Comparison of ENCODE assay signal across 10 cellular contexts in genomic region chr18:32730068-32730467, GRCh38. TPM values are rescaled to one million over a fixed set of nuclear protein-coding genes. Genes with fewer than 3 reads are reported as not detected.
DNase-seq lines count a peak whose midpoint lies in the region; ATAC-seq, FAIRE-seq and TF ChIP-seq lines count a peak whose summit lies in the region.
"Had no signal": no experiment of that assay in that cellular context is flagged by ENCODE, and none has a peak within 500 bp of the region (broad histone marks: within the 10 kb centered on the region; RNA-seq: fewer than 3 reads in every experiment).

No MANE protein-coding gene starts in this region.

- TF ChIP-seq POLR2A in uterus (IDR thresholded peaks at IDR 0.05): no peak

- intact Hi-C loops in natural killer cell (cut with micrococcal nuclease) (no loop called here), uterus (cut with DNase I; ENCODE audit: low total_unique reads) (no loop called here)
- intact Hi-C loops in activated CD4-positive, alpha-beta memory T cell treated with anti-CD3 and anti-CD28 coated beads for 36 hours (cut with micrococcal nuclease): no loop called here

- 21% methylated on average over 2 of the region's 2 CpGs for WGBS in SK-N-SH (ENCODE audit: low lambda C conversion rate)

- H3K9me2 ChIP-seq in SK-N-SH: no peaks in the 10 kb centered on the region

- H3K4me1 ChIP-seq in SK-N-SH (ENCODE audit: control insufficient read depth in 1 of 2, insufficient read depth in 2 of 2, low read depth in 1 of 2, low read length in 1 of 2) (no peaks in the 10 kb centered on the region), uterus (no peaks in the 10 kb centered on the region)

- H3K36me3 ChIP-seq in SK-N-SH (replicated peaks in 1 of 2; ENCODE audit: control insufficient read depth in 1 of 2, insufficient read depth in 2 of 2, low read length in 1 of 2) (no peaks in the 10 kb centered on the region), uterus (no peaks in the 10 kb centered on the region)

- no peak for DNase-seq in natural killer cell treated with Interleukin-12 subunit alpha and Interleukin-12 subunit beta and Interleukin-15 and Interleukin-18, amount 100 ng/mL, for 72 hours (ENCODE audit: low spot score)
- no peak for DNase-seq in natural killer cell
- no peak for DNase-seq in SK-N-SH
- DNase-seq in uterus: no peak
- no peak for DNase-seq in OCI-M1 (lab: John Stamatoyannopoulos, UW)
- no peak for DNase-seq in activated CD4-positive, alpha-beta memory T cell treated with anti-CD3 and anti-CD28 coated beads for 36 hours
- DNase-seq in NCI-H187 treated with DMSO at 0.1 percent for 48 hours (lab: John Stamatoyannopoulos, UW): no peak
- DNase-seq: activated T-cell treated with anti-CD3 and anti-CD28 coated beads, Interleukin-2, amount 50 U/mL, for 24 hours had no signal

- H3K9me3 ChIP-seq in SK-N-SH: no peaks in the 10 kb centered on the region
- no peaks in the 10 kb centered on the region for H3K9me3 ChIP-seq in uterus

- peak overlapping the region; percentile 61; the same call in 1 of the 2 replicates for H2AFZ ChIP-seq in SK-N-SH (ENCODE audit: low read depth)

- no peak overlapping the region for H3K9ac ChIP-seq in SK-N-SH

- no peak for TF ChIP-seq EP300 in SK-N-SH (IDR thresholded peaks at IDR 0.05; ENCODE audit: borderline replicate concordance in 1 of 2, low read depth in 1 of 2, low read length in 1 of 2)

- peaks cover 0 to 16% of the 10 kb centered on the region in 2 donors for H3K27me3 Mint-ChIP-seq in natural killer cell treated with Interleukin-12 subunit alpha and Interleukin-12 subunit beta and Interleukin-15 and Interleukin-18, amount 100 ng/mL, for 72 hours
- H3K27me3 Mint-ChIP-seq in natural killer cell (ENCODE audit: low read depth in 2 of 2): no peaks in the 10 kb centered on the region
- peaks cover 4% of the 10 kb centered on the region for H3K27me3 Mint-ChIP-seq in activated CD4-positive, alpha-beta memory T cell treated with anti-CD3 and anti-CD28 coated beads for 36 hours

- no peaks in the 10 kb centered on the region for H3F3A ChIP-seq in SK-N-SH (replicated peaks; ENCODE audit: insufficient read depth)

- no peak overlapping the region for H3K27ac ChIP-seq in SK-N-SH (ENCODE audit: low read depth in 2 of 2, low read length in 1 of 2)
- H3K27ac ChIP-seq in uterus: peak overlapping the region; percentile 9 to 77

- peak overlapping the region; percentile 18 for H3K4me3 Mint-ChIP-seq in natural killer cell treated with Interleukin-12 subunit alpha and Interleukin-12 subunit beta and Interleukin-15 and Interleukin-18, amount 100 ng/mL, for 72 hours
- no peak overlapping the region for H3K4me3 Mint-ChIP-seq in natural killer cell
- H3K4me3 Mint-ChIP-seq in activated CD4-positive, alpha-beta memory T cell treated with anti-CD3 and anti-CD28 coated beads for 36 hours: no peak overlapping the region
- H3K4me3 Mint-ChIP-seq: activated T-cell treated with anti-CD3 and anti-CD28 coated beads, Interleukin-2, amount 50 U/mL, for 24 hours had no signal

- H3K4me1 Mint-ChIP-seq in natural killer cell treated with Interleukin-12 subunit alpha and Interleukin-12 subunit beta and Interleukin-15 and Interleukin-18, amount 100 ng/mL, for 72 hours (ENCODE audit: low read depth in 2 of 2): peaks cover 0 to 3% of the 10 kb centered on the region in 2 donors
- H3K4me1 Mint-ChIP-seq in natural killer cell: no peaks in the 10 kb centered on the region
- H3K4me1 Mint-ChIP-seq in activated CD4-positive, alpha-beta memory T cell treated with anti-CD3 and anti-CD28 coated beads for 36 hours (ENCODE audit: low read depth): peaks cover 12% of the 10 kb centered on the region

- H3K9me3 Mint-ChIP-seq in natural killer cell treated with Interleukin-12 subunit alpha and Interleukin-12 subunit beta and Interleukin-15 and Interleukin-18, amount 100 ng/mL, for 72 hours: peaks cover 9% of the 10 kb centered on the region
- peaks cover 5 to 8% of the 10 kb centered on the region in 2 donors for H3K9me3 Mint-ChIP-seq in natural killer cell
- H3K9me3 Mint-ChIP-seq in activated CD4-positive, alpha-beta memory T cell treated with anti-CD3 and anti-CD28 coated beads for 36 hours: peaks cover 4% of the 10 kb centered on the region
- H3K9me3 Mint-ChIP-seq: activated T-cell treated with anti-CD3 and anti-CD28 coated beads, Interleukin-2, amount 50 U/mL, for 24 hours had no signal

- H3K79me2 ChIP-seq in SK-N-SH (ENCODE audit: insufficient read depth): no peaks in the 10 kb centered on the region

- H3K27me3 ChIP-seq in SK-N-SH (ENCODE audit: insufficient read depth) (no peaks in the 10 kb centered on the region), uterus (no peaks in the 10 kb centered on the region)

- TF ChIP-seq CTCF in natural killer cell (IDR thresholded peaks at IDR 0.05) (no peak), SK-N-SH (IDR thresholded peaks at IDR 0.05) (no peak), uterus (IDR thresholded peaks at IDR 0.05) (no peak)

- POLR2A ChIA-PET in SK-N-SH (lab: Yijun Ruan, JAX): no interaction called here
- POLR2A ChIA-PET in activated CD4-positive, alpha-beta memory T cell treated with anti-CD3 and anti-CD28 coated beads for 36 hours (lab: Charles Lee): no interaction called here

- H3K27ac Mint-ChIP-seq in natural killer cell treated with Interleukin-12 subunit alpha and Interleukin-12 subunit beta and Interleukin-15 and Interleukin-18, amount 100 ng/mL, for 72 hours: no peak overlapping the region
- H3K27ac Mint-ChIP-seq in natural killer cell: no peak overlapping the region
- H3K27ac Mint-ChIP-seq in activated CD4-positive, alpha-beta memory T cell treated with anti-CD3 and anti-CD28 coated beads for 36 hours: no peak overlapping the region
- H3K27ac Mint-ChIP-seq: activated T-cell treated with anti-CD3 and anti-CD28 coated beads, Interleukin-2, amount 50 U/mL, for 24 hours had no signal

- peak; percentile 65 for FAIRE-seq in islet of Langerhans (lab: Jason Lieb, UNC)

- ATAC-seq in natural killer cell treated with Interleukin-12 subunit alpha and Interleukin-12 subunit beta and Interleukin-15 and Interleukin-18, amount 100 ng/mL, for 72 hours: no peak
- no peak for ATAC-seq in natural killer cell

- H3K4me2 ChIP-seq in SK-N-SH: peak overlapping the region; percentile 44
- H3K4me2 ChIP-seq: smooth muscle cell had no signal

- H3K4me3 ChIP-seq in SK-N-SH (ENCODE audit: low read depth in 2 of 2, low read length in 1 of 2): peak overlapping the region; percentile 46 to 47; a peak in 3 of 4 replicates
- peak overlapping the region; percentile 18 to 35 for H3K4me3 ChIP-seq in uterus
- H3K4me3 ChIP-seq: smooth muscle cell had no signal

- no peaks in the 10 kb centered on the region for H4K20me1 ChIP-seq in SK-N-SH (ENCODE audit: insufficient read depth)

- H3K36me3 Mint-ChIP-seq in natural killer cell treated with Interleukin-12 subunit alpha and Interleukin-12 subunit beta and Interleukin-15 and Interleukin-18, amount 100 ng/mL, for 72 hours: peaks cover 5% of the 10 kb centered on the region
- H3K36me3 Mint-ChIP-seq in natural killer cell: no peaks in the 10 kb centered on the region
- no peaks in the 10 kb centered on the region for H3K36me3 Mint-ChIP-seq in activated CD4-positive, alpha-beta memory T cell treated with anti-CD3 and anti-CD28 coated beads for 36 hours

- CTCF ChIA-PET in SK-N-SH (lab: Yijun Ruan, JAX): no interaction called here
- CTCF ChIA-PET in activated CD4-positive, alpha-beta memory T cell treated with anti-CD3 and anti-CD28 coated beads for 36 hours (lab: Charles Lee): no interaction called here

- TF ChIP-seq RAD21 in SK-N-SH (IDR thresholded peaks at IDR 0.05; ENCODE audit: low read length): no peak

TF ChIP-seq in SK-N-SH, 30 proteins besides CTCF, POLR2A, EP300 and RAD21:
- no peak for TF ChIP-seq SIN3A (IDR thresholded peaks at IDR 0.05; ENCODE audit: borderline replicate concordance, low read depth, low read length)
- no peak for TF ChIP-seq RFX5 (IDR thresholded peaks at IDR 0.05; ENCODE audit: low read length)
- no peak for TF ChIP-seq MXI1 (IDR thresholded peaks at IDR 0.05; ENCODE audit: low read depth, low read length)
- TF ChIP-seq YY1 (IDR thresholded peaks at IDR 0.05; ENCODE audit: low read depth): no peak
- no peak for TF ChIP-seq GABPA (IDR thresholded peaks at IDR 0.05; ENCODE audit: low read depth)
- TF ChIP-seq REST (IDR thresholded peaks at IDR 0.05; ENCODE audit: low read depth, low read length): no peak
- no peak for TF ChIP-seq FOXM1 (IDR thresholded peaks at IDR 0.05; ENCODE audit: low read depth)
- no peak for TF ChIP-seq FOSL2 (IDR thresholded peaks at IDR 0.05; ENCODE audit: borderline replicate concordance, low read depth)
- no peak for TF ChIP-seq TEAD4 (IDR thresholded peaks at IDR 0.05; ENCODE audit: borderline replicate concordance, insufficient read depth)

RNA-seq across cellular contexts. Expression of gene KLHL14, which starts 42.8 kb away (rescaled TPM):
- total RNA-seq in natural killer cell treated with Interleukin-12 subunit alpha and Interleukin-12 subunit beta and Interleukin-15 and Interleukin-18, amount 100 ng/mL, for 72 hours: under 1 TPM in 1 of 2 donors, not detected in 1; 0.22 TPM
- under 1 TPM in 2 of 3 donors, not detected in 1; 0.26 to 0.28 TPM for total RNA-seq in natural killer cell
- polyA plus RNA-seq in SK-N-SH (2012; rRNA removed): not detected in 2 replicates
- not detected in 2 replicates for polyA plus RNA-seq in SK-N-SH (2012; cell fraction: cytosol; rRNA removed)
- polyA plus RNA-seq in SK-N-SH (2012; cell fraction: nucleus; rRNA removed): not detected in 2 replicates
- total RNA-seq in uterus: 1 to 10 TPM; 2.6 to 9.5 (median 3.0) TPM
- not detected for total RNA-seq in activated CD4-positive, alpha-beta memory T cell treated with anti-CD3 and anti-CD28 coated beads for 36 hours
- total RNA-seq: smooth muscle cell had no signal
- polyA plus RNA-seq: smooth muscle cell had no signal

Comparison
In these comparisons a context has a peak if more than half of its experiments do, and no peak if none do; other contexts are left out.
1. H3K27ac ChIP-seq: peak in uterus (2 of 2); none in SK-N-SH (0 of 2).